In the genomic region with DNA sequence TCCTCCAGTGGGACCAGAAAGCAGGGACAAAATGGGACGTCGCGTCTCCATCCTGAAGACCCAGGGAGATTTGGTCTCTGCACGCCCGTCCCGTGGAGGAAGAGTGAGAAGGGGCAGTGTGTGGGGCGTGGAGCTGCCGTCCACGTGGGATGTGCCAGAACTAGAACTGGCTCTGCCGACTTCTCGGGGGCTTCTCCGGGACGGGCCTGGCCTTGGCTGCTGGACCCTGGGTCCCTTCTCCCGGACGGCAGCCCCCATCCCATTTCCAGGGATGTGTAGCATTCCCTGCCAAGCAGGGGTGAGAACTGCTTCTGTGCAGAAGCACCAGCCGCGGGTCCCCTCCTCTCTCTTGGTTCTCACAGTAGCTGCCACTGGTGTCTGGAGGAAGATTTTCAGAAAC, we compare ENCODE assay signal across 26 cellular contexts. TPM values are rescaled to one million over a fixed set of nuclear protein-coding genes. Genes with fewer than 3 reads are reported as not detected.
"Had no signal": no experiment of that assay in that cellular context is flagged by ENCODE, and none has a peak within 500 bp of the region (broad histone marks: within the 10 kb centered on the region; RNA-seq: fewer than 3 reads in every experiment).

No MANE protein-coding gene starts in this region.

- H3K4me3 ChIP-seq: adrenal gland, ascending aorta, breast epithelium, cardiac muscle cell, esophagus muscularis mucosa, gastrocnemius medialis had no signal

- H3K27ac ChIP-seq: adrenal gland, ascending aorta, breast epithelium, cardiac muscle cell, esophagus muscularis mucosa, foreskin keratinocyte, gastrocnemius medialis had no signal

- H3K27me3 ChIP-seq: adrenal gland, ascending aorta, breast epithelium, foreskin keratinocyte, gastrocnemius medialis had no signal

- H3K9me3 ChIP-seq: adrenal gland, ascending aorta, breast epithelium, esophagus muscularis mucosa, gastrocnemius medialis had no signal

- ATAC-seq: activated CD4-positive, alpha-beta T cell treated with anti-CD3 and anti-CD28 coated beads for 36 hours; activated CD8-positive, alpha-beta memory T cell treated with anti-CD3 and anti-CD28 coated beads, Interleukin-2, amount 10 ng/mL, durations not matched to agents 7 days and 5 days; activated CD8-positive, alpha-beta T cell treated with anti-CD3 and anti-CD28 coated beads, Interleukin-2, amount 10 ng/mL, durations not matched to agents 7 days and 5 days; activated naive CD8-positive, alpha-beta T cell treated with anti-CD3 and anti-CD28 coated beads, Interleukin-2, amount 50 U/mL, for 24 hours; effector memory CD8-positive, alpha-beta T cell; foreskin keratinocyte; gastrocnemius medialis had no signal

- DNase-seq: activated CD4-positive, alpha-beta memory T cell treated with anti-CD3 and anti-CD28 coated beads for 36 hours; activated CD4-positive, alpha-beta T cell treated with anti-CD3 and anti-CD28 coated beads for 36 hours; activated CD4-positive, alpha-beta T cell treated with anti-CD3 and anti-CD28 coated beads, Interleukin-2, amount 10 ng/mL, durations not matched to agents 24 days and 14 days; activated CD8-positive, alpha-beta memory T cell treated with anti-CD3 and anti-CD28 coated beads, Interleukin-2, amount 10 ng/mL, durations not matched to agents 7 days and 5 days; activated CD8-positive, alpha-beta memory T cell treated with anti-CD3 and anti-CD28 coated beads, Interleukin-2, amount 50 U/mL, for 4 hours; activated CD8-positive, alpha-beta T cell treated with anti-CD3 and anti-CD28 coated beads, Interleukin-2, amount 10 ng/mL, durations not matched to agents 7 days and 5 days; activated effector memory CD4-positive, alpha-beta T cell treated with anti-CD3 and anti-CD28 coated beads, Interleukin-2, amount 50 U/mL, for 16 hours; activated naive CD4-positive, alpha-beta T cell treated with anti-CD3 and anti-CD28 coated beads for 36 hours; activated naive CD8-positive, alpha-beta T cell treated with anti-CD3 and anti-CD28 coated beads for 36 hours; activated naive CD8-positive, alpha-beta T cell treated with anti-CD3 and anti-CD28 coated beads, Interleukin-2, amount 50 U/mL, for 24 hours; activated T-cell treated with anti-CD3 and anti-CD28 coated beads, Interleukin-2, amount 50 U/mL, for 1 hour; activated T-cell treated with anti-CD3 and anti-CD28 coated beads, Interleukin-2, amount 50 U/mL, for 48 hours; adrenal gland; amygdala; cortex of kidney; dermis blood vessel endothelial cell; effector CD4-positive, alpha-beta T cell; effector memory CD8-positive, alpha-beta T cell; erythroblast; foreskin keratinocyte; gastrocnemius medialis; T-helper 2 cell had no signal

- H3K4me1 ChIP-seq: adrenal gland, ascending aorta, breast epithelium, foreskin keratinocyte had no signal

- H3K36me3 ChIP-seq: adrenal gland, ascending aorta, breast epithelium, cardiac muscle cell, gastrocnemius medialis had no signal

RNA-seq across cellular contexts. Expression of gene DPYSL4, which starts 18.8 kb away (rescaled TPM):
- total RNA-seq: ascending aorta had no signal
